ENCODE assay signal across 8 cellular contexts in genomic region chr9:129626079-129626943, GRCh38. TPM values are rescaled to one million over a fixed set of nuclear protein-coding genes. Genes with fewer than 3 reads are reported as not detected.
DNase-seq lines count a peak whose midpoint lies in the region; TF ChIP-seq lines count a peak whose summit lies in the region.

Gene NTMT1 (plus strand): TSS chr9:129626163. CDS start chr9:129632704, 6,541 bp downstream.

- H3K4me1 Mint-ChIP-seq in HFFc6 (ENCODE audit: low read depth): peaks cover 63% of the 10 kb centered on the region
- H3K4me1 Mint-ChIP-seq in type B pancreatic cell (ENCODE audit: unreplicated experiment): peaks cover 44% of the 10 kb centered on the region

- H3K27ac Mint-ChIP-seq in HFFc6 (peak within 1 kb of the TSS; percentile 96), type B pancreatic cell (peak within 1 kb of the TSS; percentile 90)

- DNase-seq in GM10248 (ENCODE audit: extremely low spot score) (peak; percentile 94), HFFc6 (peak; percentile 74), NB4 (ENCODE audit: low read depth) (peak; percentile 87), SW480 (ENCODE audit: low spot score) (peak; percentile 69), cardiac muscle cell (ENCODE audit: low read depth in 1 of 2, low spot score in 1 of 2) (peak; percentile 87 to 92), pons (ENCODE audit: low spot score) (peak; percentile 81), type B pancreatic cell (ENCODE audit: extremely low spot score, unreplicated experiment) (peak; percentile 92)
- DNase-seq in activated naive CD8-positive, alpha-beta T cell treated with anti-CD3 and anti-CD28 coated beads, Interleukin-2, amount 50 U/mL, for 16 hours (ENCODE audit: low read depth, low spot score): peak; percentile 72

- H3K4me3 Mint-ChIP-seq in HFFc6: peak within 1 kb of the TSS; percentile 88
- H3K4me3 Mint-ChIP-seq in type B pancreatic cell: peak within 1 kb of the TSS; percentile 89

- no peaks in the 10 kb centered on the region for H3K36me3 ChIP-seq in cardiac muscle cell

- POLR2A ChIA-PET in GM10248 (lab: Yijun Ruan, JAX): interaction anchor here (0.6 to 2.0 kb wide), 5 partner anchors 11 to 486 kb away, joined by 3 to 5 read pairs (median 4); partner anchors contain the start of gene IER5L

- CTCF ChIA-PET in GM10248 (lab: Yijun Ruan, JAX): interaction anchor here (0.7 to 10.3 kb wide), 10 partner anchors 13 to 502 kb away, joined by 3 to 308 read pairs (median 16); partner anchors contain the start of gene ASB6

- H3K36me3 Mint-ChIP-seq in HFFc6 (ENCODE audit: low read depth) (peaks cover 8% of the 10 kb centered on the region), type B pancreatic cell (no peaks in the 10 kb centered on the region)

- no peaks in the 10 kb centered on the region for H3K9me3 ChIP-seq in cardiac muscle cell (ENCODE audit: low read depth)

- peak within 1 kb of the TSS; percentile 81 for H3K27ac ChIP-seq in cardiac muscle cell

- peaks cover 19% of the 10 kb centered on the region for H3K4me1 ChIP-seq in cardiac muscle cell (ENCODE audit: low read depth)

- TF ChIP-seq POLR2A in NB4 (IDR thresholded peaks at IDR 0.05; ENCODE audit: extremely low read depth, insufficient read length): peak; percentile 84

- peaks cover 6% of the 10 kb centered on the region for H3K27me3 ChIP-seq in cardiac muscle cell

- H3K27me3 Mint-ChIP-seq in HFFc6 (ENCODE audit: insufficient read depth) (no peaks in the 10 kb centered on the region; the same call in 1 of the 2 replicates), type B pancreatic cell (peaks cover under 1% of the 10 kb centered on the region)

- H3K9me3 Mint-ChIP-seq in HFFc6: no peaks in the 10 kb centered on the region
- no peaks in the 10 kb centered on the region for H3K9me3 Mint-ChIP-seq in type B pancreatic cell

- no peak for TF ChIP-seq CTCF in GM10248 (IDR thresholded peaks at IDR 0.05; ENCODE audit: control extremely low read depth, extremely low read depth, low read depth, missing control alignments)
- no peak for TF ChIP-seq CTCF in HFFc6 (IDR thresholded peaks at IDR 0.05)
- no peak for TF ChIP-seq CTCF in NB4 (IDR thresholded peaks at IDR 0.05; ENCODE audit: low read depth, low read length)
- no peak for TF ChIP-seq CTCF in cardiac muscle cell (IDR thresholded peaks at IDR 0.05; ENCODE audit: low read depth, low read length)
- TF ChIP-seq CTCF in type B pancreatic cell (conservative IDR thresholded peaks at IDR 0.05): no peak

- H3K4me3 ChIP-seq in NB4 (ENCODE audit: low read depth, low read length) (peak within 1 kb of the TSS; percentile 96), cardiac muscle cell (peak within 1 kb of the TSS; percentile 56)

RNA-seq across cellular contexts. Expression of gene NTMT1, which starts in this region (rescaled TPM):
- 10 to 100 TPM; 81.6 to 90.0 (median 87.7) TPM for total RNA-seq in HFFc6 (2021; fragmentation: NEBNext Ultra II Directional; extraction: Animal tissue kit (Norgen Biotek cat#: 25700))
- 35.2 and 36.1 TPM in 2 replicates for total RNA-seq in cardiac muscle cell
- 77.6 and 86.0 TPM in 2 replicates for polyA plus RNA-seq in cardiac muscle cell
- total RNA-seq in type B pancreatic cell (ENCODE audit: low replicate concordance): 31.4 and 33.5 TPM in 2 replicates

Comparison
In these comparisons a context has a peak if more than half of its experiments do, and no peak if none do; other contexts are left out.
1. Peak in every context shown above with its lines: DNase-seq, H3K4me3 ChIP-seq and H3K27ac ChIP-seq.